In the genomic region with DNA sequence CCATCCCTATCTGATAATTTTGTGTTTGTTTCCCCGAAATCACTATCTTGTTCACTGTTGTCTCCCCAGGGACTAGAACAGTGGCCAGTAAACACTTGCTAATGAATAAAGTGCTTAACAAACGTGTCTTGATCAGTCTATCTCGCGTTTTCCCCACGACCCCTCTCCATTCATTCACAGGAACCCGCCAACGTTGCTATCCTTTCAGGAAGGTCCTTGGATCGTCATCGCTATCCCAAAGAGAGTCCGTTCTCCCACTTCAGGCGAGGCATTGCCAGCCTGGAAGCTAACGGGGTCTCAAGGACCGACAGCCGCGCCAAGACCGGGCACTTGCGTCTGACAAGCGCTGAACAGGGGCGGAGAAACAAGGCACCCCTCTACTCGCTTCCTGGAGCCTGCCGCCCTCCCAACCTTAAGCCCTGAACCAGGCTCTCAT, we compare ENCODE assay signal across 8 cellular contexts. TPM values are rescaled to one million over a fixed set of nuclear protein-coding genes. Genes with fewer than 3 reads are reported as not detected.
A peak's percentile ranks its signal among the peaks of the same experiment; 100 is the strongest.
DNase-seq lines count a peak whose midpoint lies in the region; ATAC-seq and TF ChIP-seq lines count a peak whose summit lies in the region.

No MANE protein-coding gene starts in this region.

- H3K79me2 ChIP-seq in fibroblast of lung (ENCODE audit: control insufficient read depth, insufficient read depth, low read length): peaks cover 54% of the 10 kb centered on the region

- H3K4me1 ChIP-seq in A673 (ENCODE audit: insufficient read depth, low read length, poor library complexity, severe bottlenecking) (peaks cover 8% of the 10 kb centered on the region), fibroblast of lung (ENCODE audit: control insufficient read depth, extremely low read depth, insufficient read depth, low read length) (peaks cover 3% of the 10 kb centered on the region)

- no peak for TF ChIP-seq POLR2A in NB4 (IDR thresholded peaks at IDR 0.05; ENCODE audit: extremely low read depth, insufficient read length)

- H3K4me3 ChIP-seq in A673 (ENCODE audit: low read depth, low read length, poor library complexity, severe bottlenecking) (peak overlapping the region; percentile 72), NB4 (ENCODE audit: low read depth, low read length) (peak overlapping the region; percentile 91), fibroblast of lung (replicated peaks in 1 of 4; ENCODE audit: control extremely low read depth in 1 of 4, insufficient read depth in 1 of 4, low read depth in 3 of 4, low read length in 4 of 4) (peak overlapping the region; percentile 76 to 98 (median 94)), skeletal muscle cell (ENCODE audit: low read depth, low read length) (peak overlapping the region; percentile 73)

- H3K36me3 Mint-ChIP-seq in T-helper 2 cell treated with Interferon-gamma antibody and Interleukin-4, amounts not matched to agents 5 μg/mL and 100 μg/mL, for 36 hours (ENCODE audit: low read depth): peaks cover 40% of the 10 kb centered on the region

- intact Hi-C loops in A673 (cut with micrococcal nuclease; ENCODE audit: unreplicated experiment): no loop called here

- TF ChIP-seq CTCF in A673 (conservative IDR thresholded peaks at IDR 0.05; ENCODE audit: low read depth, low read length): no peak
- TF ChIP-seq CTCF in NB4 (IDR thresholded peaks at IDR 0.05; ENCODE audit: low read depth, low read length): no peak
- TF ChIP-seq CTCF in fibroblast of lung (conservative IDR thresholded peaks at IDR 0.05 in 1 of 2, IDR thresholded peaks at IDR 0.05 in 1 of 2; ENCODE audit: low read depth in 1 of 2, low read length in 2 of 2): no peak

- ATAC-seq in GM21390 (IDR thresholded peaks at IDR 0.05; ENCODE audit: unreplicated experiment): peak; percentile 6
- ATAC-seq in GM21367 (IDR thresholded peaks at IDR 0.05; ENCODE audit: unreplicated experiment): no peak

- peak overlapping the region; percentile 75 for H3K9ac ChIP-seq in fibroblast of lung (ENCODE audit: insufficient read depth, low read length)

- no peaks in the 10 kb centered on the region for H3K9me3 ChIP-seq in A673 (ENCODE audit: low read depth, low read length, poor library complexity, severe bottlenecking)
- H3K9me3 ChIP-seq in fibroblast of lung (ENCODE audit: control insufficient read depth, insufficient read depth, low read depth, low read length): no peaks in the 10 kb centered on the region

- H3K4me3 Mint-ChIP-seq in T-helper 2 cell treated with Interferon-gamma antibody and Interleukin-4, amounts not matched to agents 5 μg/mL and 100 μg/mL, for 36 hours: no peak overlapping the region

- H4K20me1 ChIP-seq in fibroblast of lung (ENCODE audit: control insufficient read depth, extremely low read depth, insufficient read depth, low read length): no peaks in the 10 kb centered on the region

- H3K36me3 ChIP-seq in A673 (ENCODE audit: insufficient read depth, low read length, poor library complexity, severe bottlenecking) (no peaks in the 10 kb centered on the region), fibroblast of lung (ENCODE audit: control insufficient read depth, insufficient read depth, low read length) (no peaks in the 10 kb centered on the region)

- peak overlapping the region; percentile 61 for H3K4me2 ChIP-seq in fibroblast of lung (ENCODE audit: extremely low read depth, insufficient read depth, low read length)

- peaks cover 45% of the 10 kb centered on the region for H3K4me1 Mint-ChIP-seq in T-helper 2 cell treated with Interferon-gamma antibody and Interleukin-4, amounts not matched to agents 5 μg/mL and 100 μg/mL, for 36 hours (ENCODE audit: low read depth)

- POLR2A ChIA-PET in A673 (lab: Charles Lee; ENCODE audit: low non-redundant PET): no interaction called here

- H3K27ac ChIP-seq in A673 (ENCODE audit: low read depth, low read length, poor library complexity, severe bottlenecking) (peak overlapping the region; percentile 75), fibroblast of lung (ENCODE audit: insufficient read depth, low read length) (peak overlapping the region; percentile 77)

- peak overlapping the region; percentile 92 for H2AFZ ChIP-seq in fibroblast of lung (ENCODE audit: low read length)

- no peaks in the 10 kb centered on the region for H3K9me3 Mint-ChIP-seq in T-helper 2 cell treated with Interferon-gamma antibody and Interleukin-4, amounts not matched to agents 5 μg/mL and 100 μg/mL, for 36 hours

- BruUV-seq in A673 (replicated peaks; lab: Mats Ljungman, UMichigan): no TSS peak

- DNase-seq in A673 (ENCODE audit: low spot score): peak; percentile 1
- no peak for DNase-seq in NB4 (ENCODE audit: low read depth)
- DNase-seq in fibroblast of lung (ENCODE audit: low read depth in 2 of 2): no peak
- DNase-seq in skeletal muscle cell (ENCODE audit: low read depth): no peak
- no peak for DNase-seq in occipital lobe (lab: John Stamatoyannopoulos, UW)
- no peak for DNase-seq in T-helper 2 cell treated with Interferon-gamma antibody and Interleukin-4, amounts not matched to agents 5 μg/mL and 100 μg/mL, for 36 hours (ENCODE audit: low spot score)

- CTCF ChIA-PET in A673 (lab: Charles Lee): no interaction called here

- H3K27me3 Mint-ChIP-seq in T-helper 2 cell treated with Interferon-gamma antibody and Interleukin-4, amounts not matched to agents 5 μg/mL and 100 μg/mL, for 36 hours (ENCODE audit: low read depth): no peaks in the 10 kb centered on the region

- H3K27me3 ChIP-seq in A673 (replicated peaks; ENCODE audit: insufficient read depth, low read depth, low read length, poor library complexity) (no peaks in the 10 kb centered on the region), fibroblast of lung (ENCODE audit: control insufficient read depth, insufficient read depth, low read length) (no peaks in the 10 kb centered on the region)

- no peak overlapping the region for H3K27ac Mint-ChIP-seq in T-helper 2 cell treated with Interferon-gamma antibody and Interleukin-4, amounts not matched to agents 5 μg/mL and 100 μg/mL, for 36 hours

RNA-seq across cellular contexts. Expression of a gene that starts 0.3 kb away (rescaled TPM):
- 16.1 and 17.3 TPM in 2 replicates for total RNA-seq in A673 (2021)
- total RNA-seq in fibroblast of lung: 7.3 and 7.7 TPM in 2 replicates
- 9.4 and 11.6 TPM in 2 replicates for polyA plus RNA-seq in fibroblast of lung
- 5.0 and 6.7 TPM in 2 replicates for polyA plus RNA-seq in fibroblast of lung (2012)
- polyA minus RNA-seq in fibroblast of lung (ENCODE audit: low replicate concordance): 7.5 and 12.8 TPM in 2 replicates
- total RNA-seq in occipital lobe: 49.8 TPM

RNA-seq across cellular contexts. Expression of a gene that starts 0.7 kb away (rescaled TPM):
- total RNA-seq in A673 (2021) (14.5 and 15.0 TPM in 2 replicates), fibroblast of lung (15.7 and 19.8 TPM in 2 replicates), occipital lobe (21.5 TPM)
- 11.4 and 12.1 TPM in 2 replicates for polyA plus RNA-seq in fibroblast of lung
- polyA plus RNA-seq in fibroblast of lung (2012): 7.3 and 8.6 TPM in 2 replicates
- polyA minus RNA-seq in fibroblast of lung (ENCODE audit: low replicate concordance): 5.0 and 7.5 TPM in 2 replicates
